ENCODE assay signal across 25 cellular contexts in genomic region chr12:122747224-122748175, GRCh38. TPM values are rescaled to one million over a fixed set of nuclear protein-coding genes. Genes with fewer than 3 reads are reported as not detected.
A peak's percentile ranks its signal among the peaks of the same experiment; 100 is the strongest.
DNase-seq lines count a peak whose midpoint lies in the region; ATAC-seq, FAIRE-seq and TF ChIP-seq lines count a peak whose summit lies in the region.
"Had no signal": no experiment of that assay in that cellular context is flagged by ENCODE, and none has a peak within 500 bp of the region (broad histone marks: within the 10 kb centered on the region; RNA-seq: fewer than 3 reads in every experiment).

No MANE protein-coding gene starts in this region.

- H3K27me3 ChIP-seq in Caco-2 (replicated peaks; ENCODE audit: control insufficient read depth, insufficient read depth, low read length): no peaks in the 10 kb centered on the region
- H3K27me3 ChIP-seq in PC-9 (ENCODE audit: insufficient read depth, low read depth): no peaks in the 10 kb centered on the region
- no peaks in the 10 kb centered on the region for H3K27me3 ChIP-seq in lower lobe of right lung (ENCODE audit: low read depth)
- H3K27me3 ChIP-seq: body of pancreas, MG63 had no signal

- H3K4me3 ChIP-seq in Caco-2 (ENCODE audit: low read depth, low read length) (no peak overlapping the region), PC-9 (no peak overlapping the region), kidney (ENCODE audit: low read length in 2 of 2) (no peak overlapping the region), lower lobe of right lung (no peak overlapping the region)
- H3K4me3 ChIP-seq: body of pancreas, MG63, psoas muscle had no signal

- no peak overlapping the region for H3K4me2 ChIP-seq in PC-9

- peak overlapping the region; percentile 43; the same call in 1 of the 2 replicates for H2AFZ ChIP-seq in PC-9

- CTCF ChIA-PET in Caco-2 (lab: Charles Lee): interaction anchor here (0.6 kb wide), 1 partner anchor 753 kb away, joined by 3 read pairs; no protein-coding TSS in a partner anchor
- CTCF ChIA-PET in PC-9 (lab: Charles Lee): no interaction called here
- CTCF ChIA-PET in activated CD4-positive, alpha-beta memory T cell treated with anti-CD3 and anti-CD28 coated beads, Interleukin-2, amount 10 ng/mL, durations not matched to agents 7 days and 5 days (lab: Charles Lee): no interaction called here

- H3K79me2 ChIP-seq in PC-9 (ENCODE audit: low read depth): no peaks in the 10 kb centered on the region

- no peak overlapping the region for H3K9ac ChIP-seq in kidney (ENCODE audit: low read length in 2 of 2)

- peaks cover 23% of the 10 kb centered on the region for H3K4me1 ChIP-seq in Caco-2
- peaks cover 12% of the 10 kb centered on the region for H3K4me1 ChIP-seq in PC-9 (replicated peaks; ENCODE audit: insufficient read depth)
- H3K4me1 ChIP-seq in kidney (ENCODE audit: control insufficient read depth in 1 of 2, insufficient read depth in 1 of 2, low read depth in 1 of 2, low read length in 2 of 2): no peaks in the 10 kb centered on the region
- H3K4me1 ChIP-seq in lower lobe of right lung: peaks cover 9% of the 10 kb centered on the region
- H3K4me1 ChIP-seq: body of pancreas, psoas muscle had no signal

- POLR2A ChIA-PET in Caco-2 (lab: Charles Lee): no interaction called here
- POLR2A ChIA-PET in PC-9 (lab: Charles Lee; ENCODE audit: unreplicated experiment): no interaction called here
- POLR2A ChIA-PET in activated CD4-positive, alpha-beta memory T cell treated with anti-CD3 and anti-CD28 coated beads, Interleukin-2, amount 10 ng/mL, durations not matched to agents 7 days and 5 days (lab: Charles Lee): no interaction called here

- H3K27ac ChIP-seq in PC-9: no peak overlapping the region
- no peak overlapping the region for H3K27ac ChIP-seq in kidney (ENCODE audit: low read depth in 2 of 2, low read length in 2 of 2)
- H3K27ac ChIP-seq in lower lobe of right lung: no peak overlapping the region
- H3K27ac ChIP-seq: body of pancreas, psoas muscle had no signal

- H3K36me3 Mint-ChIP-seq in Caco-2 (ENCODE audit: insufficient read depth, unreplicated experiment): peaks cover 6% of the 10 kb centered on the region
- no peaks in the 10 kb centered on the region for H3K36me3 Mint-ChIP-seq in type B pancreatic cell
- H3K36me3 Mint-ChIP-seq in activated CD4-positive, alpha-beta memory T cell treated with anti-CD3 and anti-CD28 coated beads, Interleukin-2, amount 10 ng/mL, durations not matched to agents 7 days and 5 days (ENCODE audit: low read depth): no peaks in the 10 kb centered on the region
- H3K36me3 Mint-ChIP-seq: activated CD4-positive, alpha-beta memory T cell treated with anti-CD3 and anti-CD28 coated beads for 36 hours had no signal

- H3K27me3 Mint-ChIP-seq in Caco-2 (ENCODE audit: insufficient read depth, unreplicated experiment) (no peaks in the 10 kb centered on the region), type B pancreatic cell (no peaks in the 10 kb centered on the region)
- no peaks in the 10 kb centered on the region for H3K27me3 Mint-ChIP-seq in activated CD4-positive, alpha-beta memory T cell treated with anti-CD3 and anti-CD28 coated beads, Interleukin-2, amount 10 ng/mL, durations not matched to agents 7 days and 5 days
- H3K27me3 Mint-ChIP-seq: activated CD4-positive, alpha-beta memory T cell treated with anti-CD3 and anti-CD28 coated beads for 36 hours; CD4-positive, alpha-beta T cell had no signal

- H4K20me1 ChIP-seq in PC-9 (ENCODE audit: insufficient read depth): no peaks in the 10 kb centered on the region

- ATAC-seq in lower lobe of right lung: no peak
- ATAC-seq: body of pancreas; HCT116; psoas muscle; stimulated activated effector memory CD8-positive, alpha-beta T cell treated with anti-CD3 and anti-CD28 coated beads, Interleukin-12 subunit alpha, Interleukin-12 subunit beta, amount 100 ng/mL, for 72 hours had no signal

- no peak for FAIRE-seq in kidney (lab: Jason Lieb, UNC)

- H3K4me1 Mint-ChIP-seq in Caco-2 (ENCODE audit: low read depth, unreplicated experiment) (peaks cover 29% of the 10 kb centered on the region), type B pancreatic cell (ENCODE audit: unreplicated experiment) (peaks cover 23% of the 10 kb centered on the region)
- H3K4me1 Mint-ChIP-seq in activated CD4-positive, alpha-beta memory T cell treated with anti-CD3 and anti-CD28 coated beads, Interleukin-2, amount 10 ng/mL, durations not matched to agents 7 days and 5 days: peaks cover 13% of the 10 kb centered on the region

- BruUV-seq in Caco-2 (replicated peaks; lab: Mats Ljungman, UMichigan) (no TSS peak), PC-9 (replicated peaks; lab: Mats Ljungman, UMichigan) (no TSS peak)

- H3K9me3 Mint-ChIP-seq in Caco-2 (ENCODE audit: unreplicated experiment) (no peaks in the 10 kb centered on the region), type B pancreatic cell (peaks cover 4% of the 10 kb centered on the region)
- H3K9me3 Mint-ChIP-seq in activated CD4-positive, alpha-beta memory T cell treated with anti-CD3 and anti-CD28 coated beads, Interleukin-2, amount 10 ng/mL, durations not matched to agents 7 days and 5 days: no peaks in the 10 kb centered on the region
- H3K9me3 Mint-ChIP-seq: activated CD4-positive, alpha-beta memory T cell treated with anti-CD3 and anti-CD28 coated beads for 36 hours; CD4-positive, alpha-beta T cell; stimulated activated effector memory CD8-positive, alpha-beta T cell treated with anti-CD3 and anti-CD28 coated beads, Interleukin-12 subunit alpha, Interleukin-12 subunit beta, amount 100 ng/mL, for 72 hours had no signal

- H3K27ac Mint-ChIP-seq in Caco-2 (ENCODE audit: unreplicated experiment) (peak overlapping the region; percentile 72), type B pancreatic cell (no peak overlapping the region)
- no peak overlapping the region for H3K27ac Mint-ChIP-seq in activated CD4-positive, alpha-beta memory T cell treated with anti-CD3 and anti-CD28 coated beads, Interleukin-2, amount 10 ng/mL, durations not matched to agents 7 days and 5 days
- H3K27ac Mint-ChIP-seq: activated CD4-positive, alpha-beta memory T cell treated with anti-CD3 and anti-CD28 coated beads for 36 hours; CD4-positive, alpha-beta T cell; stimulated activated effector memory CD8-positive, alpha-beta T cell treated with anti-CD3 and anti-CD28 coated beads, Interleukin-12 subunit alpha, Interleukin-12 subunit beta, amount 100 ng/mL, for 72 hours had no signal

- intact Hi-C loops in Caco-2 (cut with micrococcal nuclease; ENCODE audit: unreplicated experiment) (no loop called here), PC-9 (cut with micrococcal nuclease; ENCODE audit: unreplicated experiment) (no loop called here), kidney (cut with DNase I) (no loop called here), lower lobe of right lung (cut with DNase I) (no loop called here)

- H3K36me3 ChIP-seq in Caco-2 (ENCODE audit: control insufficient read depth, insufficient read depth, low read length) (no peaks in the 10 kb centered on the region), PC-9 (ENCODE audit: low read depth) (no peaks in the 10 kb centered on the region), kidney (ENCODE audit: control insufficient read depth in 1 of 2, insufficient read depth in 2 of 2, low read length in 2 of 2) (no peaks in the 10 kb centered on the region), lower lobe of right lung (no peaks in the 10 kb centered on the region)
- H3K36me3 ChIP-seq: MG63 had no signal

- TF ChIP-seq CTCF in Caco-2 (IDR thresholded peaks at IDR 0.05; ENCODE audit: insufficient read depth in 1 of 2, low read depth in 1 of 2, low read length in 1 of 2, severe bottlenecking in 1 of 2, unreplicated experiment in 1 of 2) (no peak), PC-9 (conservative IDR thresholded peaks at IDR 0.05) (no peak), kidney (IDR thresholded peaks at IDR 0.05; ENCODE audit: borderline replicate concordance, extremely low read depth, insufficient read depth) (no peak), type B pancreatic cell (conservative IDR thresholded peaks at IDR 0.05) (no peak), lower lobe of right lung (IDR thresholded peaks at IDR 0.05) (no peak)

- H3K9me3 ChIP-seq in Caco-2: no peaks in the 10 kb centered on the region; the same call in 1 of the 2 replicates
- no peaks in the 10 kb centered on the region for H3K9me3 ChIP-seq in PC-9 (ENCODE audit: insufficient read depth, low read depth)
- H3K9me3 ChIP-seq in kidney (ENCODE audit: control insufficient read depth in 1 of 2, low read length in 2 of 2): no peaks in the 10 kb centered on the region
- H3K9me3 ChIP-seq in lower lobe of right lung: no peaks in the 10 kb centered on the region
- H3K9me3 ChIP-seq: body of pancreas, MG63, psoas muscle had no signal

- H3K4me3 Mint-ChIP-seq in Caco-2 (ENCODE audit: unreplicated experiment) (no peak overlapping the region), type B pancreatic cell (no peak overlapping the region)
- H3K4me3 Mint-ChIP-seq in activated CD4-positive, alpha-beta memory T cell treated with anti-CD3 and anti-CD28 coated beads, Interleukin-2, amount 10 ng/mL, durations not matched to agents 7 days and 5 days: no peak overlapping the region
- H3K4me3 Mint-ChIP-seq: activated CD4-positive, alpha-beta memory T cell treated with anti-CD3 and anti-CD28 coated beads for 36 hours; CD4-positive, alpha-beta T cell; stimulated activated effector memory CD8-positive, alpha-beta T cell treated with anti-CD3 and anti-CD28 coated beads, Interleukin-12 subunit alpha, Interleukin-12 subunit beta, amount 100 ng/mL, for 72 hours had no signal

- H3F3A ChIP-seq in PC-9 (ENCODE audit: insufficient read depth, low read depth): peaks cover 13% of the 10 kb centered on the region; the same call in 1 of the 2 replicates

- H3K9me2 ChIP-seq in PC-9 (ENCODE audit: insufficient read depth): no peaks in the 10 kb centered on the region

- DNase-seq in Caco-2: no peak
- DNase-seq in PC-9: no peak
- DNase-seq in kidney: peak; percentile 1
- DNase-seq in type B pancreatic cell (ENCODE audit: extremely low spot score, unreplicated experiment): no peak
- DNase-seq in lower lobe of right lung: no peak
- no peak for DNase-seq in activated CD4-positive, alpha-beta memory T cell treated with anti-CD3 and anti-CD28 coated beads, Interleukin-2, amount 10 ng/mL, durations not matched to agents 7 days and 5 days
- DNase-seq: activated CD4-positive, alpha-beta memory T cell treated with anti-CD3 and anti-CD28 coated beads for 36 hours; activated CD4-positive, CD25-positive, alpha-beta regulatory T cell; activated gamma-delta T cell treated with Interleukin-2 at 50 U/mL for 16 hours; activated T-cell treated with anti-CD3 and anti-CD28 coated beads for 4 hours; body of pancreas; CD4-positive, alpha-beta T cell; effector memory CD4-positive, alpha-beta T cell; MG63; NCI-H1694; NCI-H2171; NCI-H526 treated with DMSO at 0.1 percent for 48 hours; psoas muscle; stimulated activated CD4-positive, alpha-beta T cell treated with anti-CD3 and anti-CD28 coated beads, Interleukin-1b, Interleukin-23, amount 100 ng/mL, for 48 hours had no signal

RNA-seq across cellular contexts. Expression of gene DENR, which starts 5.1 kb away (rescaled TPM):
- total RNA-seq in Caco-2 (2022) (83.2 and 83.8 TPM in 2 replicates), PC-9 (2021) (53.0 and 66.6 TPM in 2 replicates), kidney (35.7 TPM), type B pancreatic cell (ENCODE audit: low replicate concordance) (63.2 and 75.2 TPM in 2 replicates), lower lobe of right lung (30.9 TPM)
- polyA plus RNA-seq in kidney (ENCODE audit: insufficient read depth, low read depth, low replicate concordance): 31.5 TPM
- total RNA-seq in activated CD4-positive, alpha-beta memory T cell treated with anti-CD3 and anti-CD28 coated beads, Interleukin-2, amount 10 ng/mL, durations not matched to agents 7 days and 5 days: 10 to 100 TPM; 52.5 to 55.9 TPM

RNA-seq across cellular contexts. Expression of gene HCAR1, which starts 16.9 kb away (rescaled TPM):
- total RNA-seq in Caco-2 (2022): 3.7 and 5.2 TPM in 2 replicates
- 4.2 and 5.2 TPM in 2 replicates for total RNA-seq in PC-9 (2021)
- 0.72 TPM for total RNA-seq in kidney
- polyA plus RNA-seq in kidney (ENCODE audit: insufficient read depth, low read depth, low replicate concordance): 0.99 TPM
- total RNA-seq in type B pancreatic cell (ENCODE audit: low replicate concordance): 5.0 and 7.4 TPM in 2 replicates
- total RNA-seq in lower lobe of right lung: 1.6 TPM
- under 1 TPM; 0.28 to 0.30 TPM for total RNA-seq in activated CD4-positive, alpha-beta memory T cell treated with anti-CD3 and anti-CD28 coated beads, Interleukin-2, amount 10 ng/mL, durations not matched to agents 7 days and 5 days
- total RNA-seq: G401, lung microvascular endothelial cell had no signal

RNA-seq across cellular contexts. Expression of gene CCDC62, which starts 26.9 kb away (rescaled TPM):
- 0.30 and 1.1 TPM in 2 replicates for total RNA-seq in Caco-2 (2022)
- total RNA-seq in PC-9 (2021): 0.41 and 0.58 TPM in 2 replicates
- total RNA-seq in kidney: 0.22 TPM
- polyA plus RNA-seq in kidney (ENCODE audit: insufficient read depth, low read depth, low replicate concordance): not detected
- 0.57 and 1.0 TPM in 2 replicates for total RNA-seq in type B pancreatic cell (ENCODE audit: low replicate concordance)
- total RNA-seq in lower lobe of right lung: 0.44 TPM
- total RNA-seq in activated CD4-positive, alpha-beta memory T cell treated with anti-CD3 and anti-CD28 coated beads, Interleukin-2, amount 10 ng/mL, durations not matched to agents 7 days and 5 days: under 1 TPM; 0.40 to 0.48 TPM
- total RNA-seq: body of pancreas had no signal

RNA-seq across cellular contexts. Expression of gene HCAR3, which starts 30.9 kb away (rescaled TPM):
- total RNA-seq in Caco-2 (2022): 0.28 and 0.32 TPM in 2 replicates
- total RNA-seq in PC-9 (2021): 0.38 and 0.44 TPM in 2 replicates
- not detected for total RNA-seq in kidney
- not detected for polyA plus RNA-seq in kidney (ENCODE audit: insufficient read depth, low read depth, low replicate concordance)
- 0.46 and 2.6 TPM in 2 replicates for total RNA-seq in type B pancreatic cell (ENCODE audit: low replicate concordance)
- total RNA-seq in lower lobe of right lung: 6.9 TPM
- total RNA-seq in activated CD4-positive, alpha-beta memory T cell treated with anti-CD3 and anti-CD28 coated beads, Interleukin-2, amount 10 ng/mL, durations not matched to agents 7 days and 5 days: not detected
- total RNA-seq: G401, kidney epithelial cell, lung microvascular endothelial cell had no signal

RNA-seq across cellular contexts. Expression of gene HCAR2, which starts 44.3 kb away (rescaled TPM):
- total RNA-seq in Caco-2 (2022) (0.16 and 0.18 TPM in 2 replicates), PC-9 (2021) (2.0 and 2.6 TPM in 2 replicates), kidney (not detected), type B pancreatic cell (ENCODE audit: low replicate concordance) (21.4 and 93.8 TPM in 2 replicates), lower lobe of right lung (26.2 TPM)
- not detected for polyA plus RNA-seq in kidney (ENCODE audit: insufficient read depth, low read depth, low replicate concordance)
- not detected for total RNA-seq in activated CD4-positive, alpha-beta memory T cell treated with anti-CD3 and anti-CD28 coated beads, Interleukin-2, amount 10 ng/mL, durations not matched to agents 7 days and 5 days
- total RNA-seq: activated CD4-positive, alpha-beta memory T cell treated with anti-CD3 and anti-CD28 coated beads for 36 hours; body of pancreas; G401; kidney epithelial cell; lung microvascular endothelial cell; temporal lobe had no signal
